14 cellular contexts compared by ENCODE assay signal in genomic region chr1:94658221-94658620, GRCh38.
DNase-seq lines count a peak whose midpoint lies in the region; ATAC-seq and TF ChIP-seq lines count a peak whose summit lies in the region.
"Had no signal": no experiment of that assay in that cellular context is flagged by ENCODE, and none has a peak within 500 bp of the region (broad histone marks: within the 10 kb centered on the region; RNA-seq: fewer than 3 reads in every experiment).

No MANE protein-coding gene starts in this region.

- H3K27ac ChIP-seq in VCaP (peak overlapping the region; percentile 55), left ventricle myocardium inferior (replicated peaks) (peak overlapping the region; percentile 87)
- H3K27ac ChIP-seq: colonic mucosa had no signal

- H3K27me3 ChIP-seq in left ventricle myocardium inferior (ENCODE audit: low read depth): no peaks in the 10 kb centered on the region
- H3K27me3 ChIP-seq: colonic mucosa had no signal

- no peak for ATAC-seq in HG02571 (IDR thresholded peaks at IDR 0.05; ENCODE audit: unreplicated experiment)
- ATAC-seq: natural killer cell treated with Interleukin-12 subunit alpha and Interleukin-12 subunit beta and Interleukin-15 and Interleukin-18, amount 100 ng/mL, for 72 hours had no signal

- peak overlapping the region; percentile 74 for H3K27ac Mint-ChIP-seq in progenitor cell of endocrine pancreas
- H3K27ac Mint-ChIP-seq: natural killer cell treated with Interleukin-12 subunit alpha and Interleukin-12 subunit beta and Interleukin-15 and Interleukin-18, amount 100 ng/mL, for 72 hours had no signal

- H3K36me3 ChIP-seq in left ventricle myocardium inferior: no peaks in the 10 kb centered on the region
- H3K36me3 ChIP-seq: colonic mucosa had no signal

- TF ChIP-seq CTCF in VCaP (conservative IDR thresholded peaks at IDR 0.05): no peak
- no peak for TF ChIP-seq CTCF in left ventricle myocardium inferior (IDR thresholded peaks at IDR 0.05; ENCODE audit: borderline replicate concordance)
- TF ChIP-seq CTCF in progenitor cell of endocrine pancreas (IDR thresholded peaks at IDR 0.05; ENCODE audit: unreplicated experiment): no peak

- intact Hi-C loops in left ventricle myocardium inferior (cut with micrococcal nuclease): no loop called here

- H3K9me3 ChIP-seq in left ventricle myocardium inferior (replicated peaks): no peaks in the 10 kb centered on the region
- H3K9me3 ChIP-seq: colonic mucosa had no signal

- no peaks in the 10 kb centered on the region for H3K9me3 Mint-ChIP-seq in progenitor cell of endocrine pancreas (ENCODE audit: low read depth)
- H3K9me3 Mint-ChIP-seq: natural killer cell treated with Interleukin-12 subunit alpha and Interleukin-12 subunit beta and Interleukin-15 and Interleukin-18, amount 100 ng/mL, for 72 hours had no signal

- H3K4me3 ChIP-seq in left ventricle myocardium inferior: no peak overlapping the region
- H3K4me3 ChIP-seq: colonic mucosa had no signal

- peak; percentile 53 for DNase-seq in GM04503 (ENCODE audit: low read depth)
- peak; percentile 39 for DNase-seq in left ventricle myocardium inferior
- DNase-seq in progenitor cell of endocrine pancreas (ENCODE audit: low spot score, unreplicated experiment): no peak
- no peak for DNase-seq in stimulated activated CD8-positive, alpha-beta memory T cell treated with anti-CD3 and anti-CD28 coated beads, Interleukin-4, amount 100 ng/mL, for 48 hours
- DNase-seq in NCI-H2081 (lab: John Stamatoyannopoulos, UW): no peak
- no peak for DNase-seq in activated T-cell treated with anti-CD3 and anti-CD28 coated beads for 4 hours
- DNase-seq: colonic mucosa; KBM-7; NCI-H2171 treated with DMSO at 0.1 percent for 48 hours; RPMI8226; stimulated activated CD4-positive, alpha-beta T cell treated with anti-CD3 and anti-CD28 coated beads, Interleukin-4, amount 100 ng/mL, for 1 hour had no signal

- no peaks in the 10 kb centered on the region for H3K27me3 Mint-ChIP-seq in progenitor cell of endocrine pancreas

- peaks cover 37% of the 10 kb centered on the region for H3K4me1 ChIP-seq in left ventricle myocardium inferior
- H3K4me1 ChIP-seq: colonic mucosa had no signal

- H3K4me1 Mint-ChIP-seq in progenitor cell of endocrine pancreas (ENCODE audit: low read depth): peaks cover 52% of the 10 kb centered on the region

- no peak overlapping the region for H3K4me3 Mint-ChIP-seq in progenitor cell of endocrine pancreas (ENCODE audit: low read depth)
- H3K4me3 Mint-ChIP-seq: natural killer cell treated with Interleukin-12 subunit alpha and Interleukin-12 subunit beta and Interleukin-15 and Interleukin-18, amount 100 ng/mL, for 72 hours had no signal

- H3K36me3 Mint-ChIP-seq in progenitor cell of endocrine pancreas (ENCODE audit: insufficient read depth): peaks cover 7% of the 10 kb centered on the region
- H3K36me3 Mint-ChIP-seq: natural killer cell treated with Interleukin-12 subunit alpha and Interleukin-12 subunit beta and Interleukin-15 and Interleukin-18, amount 100 ng/mL, for 72 hours had no signal

Comparison
In these comparisons a context has a peak if more than half of its experiments do, and no peak if none do; other contexts are left out.
1. DNase-seq: peak in GM04503 (single experiment) and left ventricle myocardium inferior (single experiment); none in progenitor cell of endocrine pancreas (single experiment), stimulated activated CD8-positive, alpha-beta memory T cell treated with anti-CD3 and anti-CD28 coated beads, Interleukin-4, amount 100 ng/mL, for 48 hours (single experiment), NCI-H2081 (0 of 2) and activated T-cell treated with anti-CD3 and anti-CD28 coated beads for 4 hours (single experiment).